1 cellular context compared by ENCODE assay signal in genomic region chr2:177902395-177903160, GRCh38.
TF ChIP-seq lines count a peak whose summit lies in the region.

No MANE protein-coding gene starts in this region.

TF ChIP-seq in SK-N-SH, 30 proteins besides CTCF, POLR2A, EP300 and RAD21 (continued from another document):
- TF ChIP-seq USF2 (IDR thresholded peaks at IDR 0.05; ENCODE audit: borderline replicate concordance, low read depth, low read length) (no peak), CHD2 (IDR thresholded peaks at IDR 0.05; ENCODE audit: low read length, partially characterized antibody) (no peak), MEF2A (IDR thresholded peaks at IDR 0.05; ENCODE audit: borderline replicate concordance, low read depth) (no peak), ZBTB33 (IDR thresholded peaks at IDR 0.05; ENCODE audit: borderline replicate concordance, low read depth) (no peak), RFX5 (IDR thresholded peaks at IDR 0.05; ENCODE audit: low read length) (no peak), PBX3 (IDR thresholded peaks at IDR 0.05) (no peak), FOXM1 (IDR thresholded peaks at IDR 0.05; ENCODE audit: low read depth) (no peak), IRF3 (IDR thresholded peaks at IDR 0.05; ENCODE audit: low read depth, low read length) (no peak), NRF1 (IDR thresholded peaks at IDR 0.05; ENCODE audit: low read depth, low read length) (no peak), TAF1 (IDR thresholded peaks at IDR 0.05; ENCODE audit: borderline replicate concordance, low read depth, low read length) (no peak), FOSL2 (IDR thresholded peaks at IDR 0.05; ENCODE audit: borderline replicate concordance, low read depth) (no peak), GABPA (IDR thresholded peaks at IDR 0.05; ENCODE audit: low read depth) (no peak), NFIC (IDR thresholded peaks at IDR 0.05; ENCODE audit: borderline replicate concordance) (no peak), USF1 (IDR thresholded peaks at IDR 0.05; ENCODE audit: borderline replicate concordance, low read depth) (no peak), JUND (IDR thresholded peaks at IDR 0.05) (no peak), REST (IDR thresholded peaks at IDR 0.05; ENCODE audit: low read depth, low read length) (no peak), SMC3 (IDR thresholded peaks at IDR 0.05; ENCODE audit: low read depth, low read length) (no peak)
